10 cellular contexts compared by ENCODE assay signal in genomic region chr6:41901882-41902519, GRCh38. TPM values are rescaled to one million over a fixed set of nuclear protein-coding genes. Genes with fewer than 3 reads are reported as not detected.
DNase-seq lines count a peak whose midpoint lies in the region; ATAC-seq, FAIRE-seq and TF ChIP-seq lines count a peak whose summit lies in the region.
"Had no signal": no experiment of that assay in that cellular context is flagged by ENCODE, and none has a peak within 500 bp of the region (broad histone marks: within the 10 kb centered on the region; RNA-seq: fewer than 3 reads in every experiment).

No MANE protein-coding gene starts in this region.

- H3K27me3 Mint-ChIP-seq in progenitor cell of endocrine pancreas: no peaks in the 10 kb centered on the region

- no peaks in the 10 kb centered on the region for H3K9me3 Mint-ChIP-seq in progenitor cell of endocrine pancreas (ENCODE audit: low read depth)

- no peak overlapping the region for H3K27ac Mint-ChIP-seq in progenitor cell of endocrine pancreas

- H3K4me3 ChIP-seq in astrocyte of the spinal cord (ENCODE audit: low read depth, low read length): no peak overlapping the region
- no peak overlapping the region for H3K4me3 ChIP-seq in osteoblast (ENCODE audit: insufficient read depth, low read length)
- H3K4me3 ChIP-seq: SK-N-MC had no signal

- no peak overlapping the region for H3K4me3 Mint-ChIP-seq in progenitor cell of endocrine pancreas (ENCODE audit: low read depth)

- FAIRE-seq in GM18507 (lab: Jason Lieb, UNC): peak; percentile 24

- H3K4me1 ChIP-seq in osteoblast (ENCODE audit: insufficient read depth, low read length): peaks cover 5% of the 10 kb centered on the region
- H3K4me1 ChIP-seq: parathyroid adenoma had no signal

- no peak overlapping the region for H2AFZ ChIP-seq in osteoblast (ENCODE audit: low read length)
- H2AFZ ChIP-seq: parathyroid adenoma had no signal

- H3K27ac ChIP-seq in osteoblast (ENCODE audit: low read depth, low read length): no peak overlapping the region
- H3K27ac ChIP-seq: parathyroid adenoma, SK-N-MC had no signal

- DNase-seq in GM18507 (ENCODE audit: extremely low spot score, insufficient read length, low read depth) (no peak), SK-MEL-5 (ENCODE audit: low read depth, low spot score) (peak; percentile 82), astrocyte of the spinal cord (ENCODE audit: low read depth, low spot score) (no peak), osteoblast (ENCODE audit: insufficient read length, low spot score, missing footprints) (no peak), DMS153 treated with DMSO at 0.1 percent for 48 hours (lab: John Stamatoyannopoulos, UW; ENCODE audit: unreplicated experiment) (no peak), middle frontal gyrus (ENCODE audit: extremely low spot score, low spot score) (no peak), progenitor cell of endocrine pancreas (ENCODE audit: low spot score, unreplicated experiment) (no peak)

- peaks cover 36% of the 10 kb centered on the region for H3K36me3 ChIP-seq in osteoblast (ENCODE audit: insufficient read depth, low read length)

- peaks cover 5% of the 10 kb centered on the region for H3K36me3 Mint-ChIP-seq in progenitor cell of endocrine pancreas (ENCODE audit: insufficient read depth)

- no peaks in the 10 kb centered on the region for H3K79me2 ChIP-seq in osteoblast (ENCODE audit: insufficient read depth, low read length)
- H3K79me2 ChIP-seq: parathyroid adenoma had no signal

- in situ Hi-C loops in SK-MEL-5 (cut with HindIII; ENCODE audit: low pct_unique_long_range_greater_than_20kb, low sequenced_read_pairs): no loop called here
- in situ Hi-C loops in astrocyte of the spinal cord (cut with HindIII; ENCODE audit: low sequenced_read_pairs): no loop called here

- H3K9me3 ChIP-seq in osteoblast (ENCODE audit: low read depth, low read length): no peaks in the 10 kb centered on the region

- ATAC-seq in GM21526 (IDR thresholded peaks at IDR 0.05; ENCODE audit: low FRiP score, unreplicated experiment): no peak

- no peaks in the 10 kb centered on the region for H3K4me1 Mint-ChIP-seq in progenitor cell of endocrine pancreas (ENCODE audit: low read depth)

- no peak overlapping the region for H3K4me2 ChIP-seq in osteoblast (ENCODE audit: insufficient read depth, low read length)

- TF ChIP-seq CTCF in astrocyte of the spinal cord (IDR thresholded peaks at IDR 0.05; ENCODE audit: low read depth, low read length): peak; percentile 28
- peak; percentile 36 for TF ChIP-seq CTCF in osteoblast (IDR thresholded peaks at IDR 0.05; ENCODE audit: extremely low read depth, low read depth, low read length)
- no peak for TF ChIP-seq CTCF in progenitor cell of endocrine pancreas (IDR thresholded peaks at IDR 0.05; ENCODE audit: unreplicated experiment)

- no peaks in the 10 kb centered on the region for H4K20me1 ChIP-seq in osteoblast (ENCODE audit: insufficient read depth, low read length)

- H3K27me3 ChIP-seq in osteoblast (ENCODE audit: insufficient read depth, low read length): no peaks in the 10 kb centered on the region

RNA-seq across cellular contexts. Expression of gene USP49, which starts 6.8 kb away (rescaled TPM):
- 0.85 and 1.8 TPM in 2 replicates for total RNA-seq in SK-MEL-5 (2014; rRNA removed; shearing (Covaris generic))
- 0.99 and 1.8 TPM in 2 replicates for polyA plus RNA-seq in SK-MEL-5 (2015; cell fraction: cytosol; rRNA removed)
- 6.4 and 6.8 TPM in 2 replicates for polyA plus RNA-seq in SK-MEL-5 (2015; cell fraction: nucleus; rRNA removed)
- total RNA-seq in osteoblast (3.6 and 3.8 TPM in 2 replicates), progenitor cell of endocrine pancreas (17.3 and 19.4 TPM in 2 replicates)

RNA-seq across cellular contexts. Expression of gene MED20, which starts 18.9 kb away (rescaled TPM):
- 19.5 and 21.1 TPM in 2 replicates for total RNA-seq in SK-MEL-5 (2014; rRNA removed; shearing (Covaris generic))
- polyA plus RNA-seq in SK-MEL-5 (2015; cell fraction: cytosol; rRNA removed): 14.8 and 19.1 TPM in 2 replicates
- 9.1 and 18.1 TPM in 2 replicates for polyA plus RNA-seq in SK-MEL-5 (2015; cell fraction: nucleus; rRNA removed)
- total RNA-seq in osteoblast: 27.4 and 30.8 TPM in 2 replicates
- total RNA-seq in progenitor cell of endocrine pancreas: 31.2 and 37.1 TPM in 2 replicates

RNA-seq across cellular contexts. Expression of gene BYSL, which starts 19.3 kb away (rescaled TPM):
- 23.0 and 24.3 TPM in 2 replicates for total RNA-seq in SK-MEL-5 (2014; rRNA removed; shearing (Covaris generic))
- 30.2 and 34.9 TPM in 2 replicates for polyA plus RNA-seq in SK-MEL-5 (2015; cell fraction: cytosol; rRNA removed)
- 22.5 and 24.4 TPM in 2 replicates for polyA plus RNA-seq in SK-MEL-5 (2015; cell fraction: nucleus; rRNA removed)
- total RNA-seq in osteoblast: 11.6 and 11.8 TPM in 2 replicates
- total RNA-seq in progenitor cell of endocrine pancreas: 32.8 and 35.0 TPM in 2 replicates

RNA-seq across cellular contexts. Expression of gene CCND3, which starts 39.6 kb away (rescaled TPM):
- 26.9 and 31.8 TPM in 2 replicates for total RNA-seq in SK-MEL-5 (2014; rRNA removed; shearing (Covaris generic))
- 83.8 and 87.1 TPM in 2 replicates for polyA plus RNA-seq in SK-MEL-5 (2015; cell fraction: cytosol; rRNA removed)
- polyA plus RNA-seq in SK-MEL-5 (2015; cell fraction: nucleus; rRNA removed): 23.8 and 30.4 TPM in 2 replicates
- total RNA-seq in osteoblast (17.7 and 21.0 TPM in 2 replicates), progenitor cell of endocrine pancreas (10.4 and 11.7 TPM in 2 replicates)
